In the genomic region with DNA sequence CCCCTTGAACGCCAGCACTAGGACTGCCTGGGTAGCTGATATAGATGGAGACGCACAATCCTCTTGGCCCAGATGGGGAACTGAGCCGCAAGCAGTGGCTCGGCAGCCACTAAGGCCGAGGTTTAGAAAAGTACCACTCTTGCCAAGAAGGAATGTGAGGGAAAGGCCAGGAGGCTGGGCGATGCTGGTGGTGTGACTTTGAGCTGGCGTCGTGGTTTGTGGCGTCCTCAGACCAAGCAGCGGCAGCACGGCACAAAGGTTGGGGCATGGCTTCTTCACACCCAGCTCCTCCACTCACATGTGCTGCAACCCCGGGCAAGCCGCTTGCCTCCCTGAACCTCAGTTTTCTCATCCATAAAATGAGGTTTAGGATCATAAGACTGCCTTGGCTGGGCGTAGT, we compare ENCODE assay signal across 1 cellular context.
TF ChIP-seq lines count a peak whose summit lies in the region.

No MANE protein-coding gene starts in this region.

TF ChIP-seq in IMR-90, 13 proteins besides CTCF, POLR2A, EP300 and RAD21:
- TF ChIP-seq SMC3 (IDR thresholded peaks at IDR 0.05; ENCODE audit: low read depth, low read length) (no peak), MAZ (IDR thresholded peaks at IDR 0.05; ENCODE audit: borderline replicate concordance, low read depth, low read length) (no peak), BHLHE40 (IDR thresholded peaks at IDR 0.05; ENCODE audit: low read depth, low read length) (no peak), ELK1 (IDR thresholded peaks at IDR 0.05; ENCODE audit: borderline replicate concordance, low read depth, low read length) (no peak), MAFK (IDR thresholded peaks at IDR 0.05; ENCODE audit: low read depth, low read length) (no peak)
